ENCODE assay signal across 29 cellular contexts in genomic region chr2:129984426-129984825, GRCh38. TPM values are rescaled to one million over a fixed set of nuclear protein-coding genes. Genes with fewer than 3 reads are reported as not detected.
"Had no signal": no experiment of that assay in that cellular context is flagged by ENCODE, and none has a peak within 500 bp of the region (broad histone marks: within the 10 kb centered on the region; RNA-seq: fewer than 3 reads in every experiment).

No MANE protein-coding gene starts in this region.

- H3K4me1 ChIP-seq: lower lobe of right lung, psoas muscle, right atrium auricular region, tibial artery, upper lobe of right lung had no signal

- ATAC-seq: left colon; left lung; lower lobe of right lung; mucosa of descending colon; naive thymus-derived CD4-positive, alpha-beta T cell; natural killer cell treated with Interleukin-12 subunit alpha and Interleukin-12 subunit beta and Interleukin-15 and Interleukin-18, amount 100 ng/mL, for 72 hours; psoas muscle; right lobe of liver; stimulated activated memory B cell treated with anti-CD40 and anti-IgM and Interleukin-4, amounts not matched to agents 10 μg/mL and 1 μg/mL and 100 μg/mL, for 72 hours; stimulated activated naive CD8-positive, alpha-beta T cell treated with anti-CD3 and anti-CD28 coated beads, Interleukin-15, amount 100 ng/mL, for 72 hours; upper lobe of right lung had no signal

- H3K27me3 ChIP-seq: ovary, right lobe of liver, tibial artery had no signal

- H3K36me3 ChIP-seq: left lung, lower lobe of right lung, ovary, right atrium auricular region, right lobe of liver, suprapubic skin, thoracic aorta, tibial artery, upper lobe of right lung had no signal

- H3K4me3 ChIP-seq: left lung, lower lobe of right lung, mucosa of descending colon, ovary, psoas muscle, right atrium auricular region, right lobe of liver, smooth muscle cell, suprapubic skin, thoracic aorta, tibial artery, upper lobe of right lung had no signal

- H3K27ac ChIP-seq: left lung, lower lobe of right lung, ovary, psoas muscle, right atrium auricular region, right lobe of liver, suprapubic skin, thoracic aorta, tibial artery, upper lobe of right lung had no signal

- DNase-seq: kidney; left colon; left lung; lower lobe of right lung; mammary epithelial cell; mesendoderm; mucosa of descending colon; naive thymus-derived CD4-positive, alpha-beta T cell; ovary; posterior cingulate gyrus; psoas muscle; right lobe of liver; stimulated activated CD4-positive, alpha-beta T cell treated with anti-CD3 and anti-CD28 coated beads, Interleukin-1b, Interleukin-23, amount 100 ng/mL, for 48 hours; stimulated activated CD4-positive, alpha-beta T cell treated with anti-CD3 and anti-CD28 coated beads, Interleukin-2, amount 100 ng/mL, for 48 hours; stimulated activated CD4-positive, alpha-beta T cell treated with anti-CD3 and anti-CD28 coated beads, Interleukin-4, amount 100 ng/mL, for 4 hours; stimulated activated CD8-positive, alpha-beta memory T cell treated with anti-CD3 and anti-CD28 coated beads, Interleukin-4, amount 100 ng/mL, for 48 hours; stimulated activated naive CD4-positive, alpha-beta T cell treated with Interleukin-2 at 50 U/mL for 16 hours; stimulated activated naive CD8-positive, alpha-beta T cell treated with anti-CD3 and anti-CD28 coated beads, Interleukin-15, amount 100 ng/mL, for 72 hours; tibial artery; upper lobe of right lung had no signal

- H3K9me3 ChIP-seq: left lung, lower lobe of right lung, mucosa of descending colon, ovary, psoas muscle, right atrium auricular region, right lobe of liver, suprapubic skin, thoracic aorta, tibial artery, upper lobe of right lung had no signal

- H3K4me2 ChIP-seq: smooth muscle cell had no signal

RNA-seq across cellular contexts. Expression of gene RAB6C, which starts 5.0 kb away (rescaled TPM):
- total RNA-seq: left lung; lower lobe of right lung; mammary epithelial cell; myocyte; naive thymus-derived CD4-positive, alpha-beta T cell; natural killer cell treated with Interleukin-12 subunit alpha and Interleukin-12 subunit beta and Interleukin-15 and Interleukin-18, amount 100 ng/mL, for 72 hours; renal cortical epithelial cell; right atrium auricular region; right lobe of liver; skeletal muscle tissue; upper lobe of right lung had no signal
- polyA plus RNA-seq: smooth muscle cell had no signal
